ENCODE assay signal across 17 cellular contexts in genomic region chr13:27083183-27083582, GRCh38.
A peak's percentile ranks its signal among the peaks of the same experiment; 100 is the strongest.
DNase-seq lines count a peak whose midpoint lies in the region; ATAC-seq, FAIRE-seq and TF ChIP-seq lines count a peak whose summit lies in the region.
"Had no signal": no experiment of that assay in that cellular context is flagged by ENCODE, and none has a peak within 500 bp of the region (broad histone marks: within the 10 kb centered on the region; RNA-seq: fewer than 3 reads in every experiment).

No MANE protein-coding gene starts in this region.

- no peak overlapping the region for H3K4me3 ChIP-seq in HepG2 (replicated peaks in 1 of 3; ENCODE audit: insufficient read depth in 1 of 3, low read depth in 2 of 3, low read length in 3 of 3)
- no peak overlapping the region for H3K4me3 ChIP-seq in right lobe of liver
- H3K4me3 ChIP-seq in Panc1 (ENCODE audit: low read depth in 2 of 2, low read length in 2 of 2): no peak overlapping the region
- H3K4me3 ChIP-seq in bronchial epithelial cell (ENCODE audit: low read depth, low read length): no peak overlapping the region
- no peak overlapping the region for H3K4me3 ChIP-seq in neuronal stem cell (ENCODE audit: low read length in 2 of 2)
- H3K4me3 ChIP-seq: GM23248, HAP-1 had no signal

- no peak overlapping the region for H4K8ac ChIP-seq in neuronal stem cell (ENCODE audit: low read depth, low read length)

- H3K23ac ChIP-seq in neuronal stem cell (ENCODE audit: low read depth, low read length, poor library complexity): no peak overlapping the region

- H2AK5ac ChIP-seq in neuronal stem cell (ENCODE audit: low read depth, low read length): no peak overlapping the region

- H3K9me3 ChIP-seq in HepG2 (ENCODE audit: low read length) (no peaks in the 10 kb centered on the region), right lobe of liver (no peaks in the 10 kb centered on the region), Panc1 (ENCODE audit: control insufficient read depth, insufficient read depth, low read depth, low read length) (no peaks in the 10 kb centered on the region), neuronal stem cell (replicated peaks in 1 of 2; ENCODE audit: control insufficient read depth in 2 of 2, insufficient read depth in 1 of 2, low read depth in 1 of 2, low read length in 2 of 2) (peaks cover 0 to 15% of the 10 kb centered on the region in 2 donors)
- H3K9me3 ChIP-seq: BE2C, Caco-2, HAP-1 had no signal

- in situ Hi-C loops in HepG2 (cut with HindIII; ENCODE audit: extremely low pct_ligation_motif_present, low pct_unique_long_range_greater_than_20kb) (no loop called here), Panc1 (cut with HindIII; ENCODE audit: low pct_unique_long_range_greater_than_20kb, low sequenced_read_pairs) (no loop called here)

- DNase-seq in HepG2 (ENCODE audit: low spot score): no peak
- no peak for DNase-seq in right lobe of liver
- DNase-seq in Panc1 (ENCODE audit: low read depth, low spot score): no peak
- no peak for DNase-seq in bronchial epithelial cell (ENCODE audit: low read depth)
- DNase-seq in neuronal stem cell (ENCODE audit: low spot score): no peak
- DNase-seq in activated CD8-positive, alpha-beta T cell treated with anti-CD3 and anti-CD28 coated beads for 36 hours: no peak
- DNase-seq: BE2C; C1 segment of cervical spinal cord; Caco-2; CD4-positive, CD25-positive, alpha-beta regulatory T cell; GDM1; GM23248 had no signal

- POLR2A ChIA-PET in HepG2 (lab: Yijun Ruan, JAX): no interaction called here
- POLR2A ChIA-PET in Panc1 (lab: Charles Lee): no interaction called here
- POLR2A ChIA-PET in activated CD8-positive, alpha-beta T cell treated with anti-CD3 and anti-CD28 coated beads for 36 hours (lab: Charles Lee): no interaction called here

- no peaks in the 10 kb centered on the region for H4K20me1 ChIP-seq in HepG2 (ENCODE audit: insufficient read depth, low read length)

- H2BK15ac ChIP-seq in neuronal stem cell (ENCODE audit: low read length): no peak overlapping the region

- no peak overlapping the region for H3K18ac ChIP-seq in neuronal stem cell (ENCODE audit: low read length)

- H3K4me2 ChIP-seq in HepG2 (ENCODE audit: low read depth, low read length) (no peak overlapping the region), neuronal stem cell (ENCODE audit: insufficient read depth, low read length, poor library complexity, severe bottlenecking) (no peak overlapping the region)

- H3K27ac ChIP-seq in HepG2 (ENCODE audit: extremely low read length, insufficient read depth, low read length) (no peak overlapping the region), right lobe of liver (no peak overlapping the region), Panc1 (ENCODE audit: low read length) (0 out of 2 replicates have a peak overlapping the region, but pooled peaks have one; percentile 23), neuronal stem cell (replicated peaks; ENCODE audit: low read length) (no peak overlapping the region)
- H3K27ac ChIP-seq: GM23248 had no signal

- no peak overlapping the region for H3K9ac ChIP-seq in HepG2 (ENCODE audit: insufficient read depth, low read depth, low read length)
- no peak overlapping the region for H3K9ac ChIP-seq in neuronal stem cell (ENCODE audit: low read depth, low read length, poor library complexity)
- H3K9ac ChIP-seq: GM23248 had no signal

- H3K79me1 ChIP-seq in neuronal stem cell (ENCODE audit: low read depth, low read length): peaks cover 2% of the 10 kb centered on the region

- no peak for FAIRE-seq in HepG2 (lab: Jason Lieb, UNC)
- FAIRE-seq in bronchial epithelial cell (lab: Jason Lieb, UNC): peak; percentile 40
- FAIRE-seq: D721Med, GM12892, GM18507 had no signal

- BruUV-seq in HepG2 (replicated peaks; lab: Mats Ljungman, UMichigan) (no TSS peak), Panc1 (replicated peaks; lab: Mats Ljungman, UMichigan) (no TSS peak)

- H3K4me3 Mint-ChIP-seq in activated CD8-positive, alpha-beta T cell treated with anti-CD3 and anti-CD28 coated beads for 36 hours: no peak overlapping the region
- H3K4me3 Mint-ChIP-seq: CD4-positive, CD25-positive, alpha-beta regulatory T cell had no signal

- no peaks in the 10 kb centered on the region for H3K79me2 ChIP-seq in HepG2 (ENCODE audit: insufficient read depth, low read length)

- no peak for TF ChIP-seq RAD21 in HepG2 (CRISPR knock-in tag; IDR thresholded peaks at IDR 0.05)

- no peaks in the 10 kb centered on the region for H3K27me3 Mint-ChIP-seq in activated CD8-positive, alpha-beta T cell treated with anti-CD3 and anti-CD28 coated beads for 36 hours
- H3K27me3 Mint-ChIP-seq: CD4-positive, CD25-positive, alpha-beta regulatory T cell had no signal

- H3K4ac ChIP-seq in neuronal stem cell (ENCODE audit: low read length): no peak overlapping the region

- TF ChIP-seq CTCF in HepG2 (CRISPR knock-in tag; IDR thresholded peaks at IDR 0.05): no peak
- TF ChIP-seq CTCF in right lobe of liver (IDR thresholded peaks at IDR 0.05): no peak
- TF ChIP-seq CTCF in Panc1 (IDR thresholded peaks at IDR 0.05): no peak
- no peak for TF ChIP-seq CTCF in bronchial epithelial cell (IDR thresholded peaks at IDR 0.05; ENCODE audit: insufficient read depth, low read length, severe bottlenecking)
- TF ChIP-seq CTCF in activated CD8-positive, alpha-beta T cell treated with anti-CD3 and anti-CD28 coated beads for 36 hours (IDR thresholded peaks at IDR 0.05): no peak

- 98% methylated on average over 4 of the region's 4 CpGs for WGBS in HepG2 (ENCODE audit: low lambda C conversion rate)
- WGBS in right lobe of liver (ENCODE audit: insufficient coverage, low coverage, low lambda C conversion rate, missing lambda C conversion rate): 84% methylated on average over 4 of the region's 4 CpGs
- WGBS in neuronal stem cell (ENCODE audit: extremely low coverage in 2 of 2, insufficient read length in 2 of 2, insufficient replicate concordance in 1 of 2), 2 donors: no CpG with 5 or more reads among the region's 4 CpGs

- H3K9me3 Mint-ChIP-seq in activated CD8-positive, alpha-beta T cell treated with anti-CD3 and anti-CD28 coated beads for 36 hours: no peaks in the 10 kb centered on the region

- H3K36me3 ChIP-seq in HepG2 (replicated peaks in 1 of 2; ENCODE audit: control insufficient read depth in 1 of 2, insufficient read depth in 2 of 2, low read length in 2 of 2): peaks cover 1 to 18% of the 10 kb centered on the region in 2 experiments; a peak in 3 of 5 replicates
- H3K36me3 ChIP-seq in right lobe of liver: no peaks in the 10 kb centered on the region
- peaks cover 11% of the 10 kb centered on the region for H3K36me3 ChIP-seq in Panc1 (ENCODE audit: control insufficient read depth, insufficient read depth, low read length)
- H3K36me3 ChIP-seq in bronchial epithelial cell (ENCODE audit: control insufficient read depth, insufficient read depth, low read length): no peaks in the 10 kb centered on the region
- H3K36me3 ChIP-seq in neuronal stem cell (replicated peaks in 1 of 2; ENCODE audit: control insufficient read depth in 2 of 2, insufficient read depth in 2 of 2, low read length in 2 of 2): peaks cover 0 to 68% of the 10 kb centered on the region in 2 donors

- H2AFZ ChIP-seq in HepG2 (ENCODE audit: low read length) (no peak overlapping the region), neuronal stem cell (ENCODE audit: low read length) (no peak overlapping the region)
- H2AFZ ChIP-seq: GM23248 had no signal

- no peak overlapping the region for H2BK120ac ChIP-seq in neuronal stem cell (ENCODE audit: low read depth, low read length)

- no peak overlapping the region for H4K91ac ChIP-seq in neuronal stem cell (ENCODE audit: low read depth, low read length, poor library complexity)

- peaks cover 45% of the 10 kb centered on the region for H3K36me3 Mint-ChIP-seq in activated CD8-positive, alpha-beta T cell treated with anti-CD3 and anti-CD28 coated beads for 36 hours (ENCODE audit: low read depth)

- H2BK5ac ChIP-seq in neuronal stem cell (ENCODE audit: low read length): no peak overlapping the region

- H3K27me3 ChIP-seq in HepG2 (ENCODE audit: control insufficient read depth in 1 of 2, insufficient read depth in 2 of 2, low read length in 2 of 2): no peaks in the 10 kb centered on the region
- H3K27me3 ChIP-seq in right lobe of liver: no peaks in the 10 kb centered on the region
- no peaks in the 10 kb centered on the region for H3K27me3 ChIP-seq in Panc1 (ENCODE audit: control insufficient read depth, insufficient read depth, low read length)
- H3K27me3 ChIP-seq in bronchial epithelial cell (ENCODE audit: control insufficient read depth, insufficient read depth, low read length): no peaks in the 10 kb centered on the region
- no peaks in the 10 kb centered on the region for H3K27me3 ChIP-seq in neuronal stem cell (ENCODE audit: control insufficient read depth in 3 of 3, insufficient read depth in 3 of 3, low read depth in 1 of 3, low read length in 3 of 3)
- H3K27me3 ChIP-seq: BE2C had no signal

- H3K14ac ChIP-seq in neuronal stem cell (ENCODE audit: low read length): no peak overlapping the region

- no peaks in the 10 kb centered on the region for H3K4me1 ChIP-seq in HepG2 (ENCODE audit: insufficient read depth, low read length)
- no peaks in the 10 kb centered on the region for H3K4me1 ChIP-seq in right lobe of liver
- peaks cover 12% of the 10 kb centered on the region for H3K4me1 ChIP-seq in Panc1 (ENCODE audit: control insufficient read depth, insufficient read depth, low read length)
- no peaks in the 10 kb centered on the region for H3K4me1 ChIP-seq in neuronal stem cell (ENCODE audit: control insufficient read depth in 2 of 2, insufficient read depth in 1 of 2, low read depth in 1 of 2, low read length in 2 of 2)
- H3K4me1 ChIP-seq: BE2C, Caco-2, HAP-1 had no signal

- ATAC-seq in HepG2 (no peak), right lobe of liver (no peak), Panc1 (no peak), HG03457 (IDR thresholded peaks at IDR 0.05; ENCODE audit: unreplicated experiment) (no peak)
- no peak for ATAC-seq in activated CD8-positive, alpha-beta T cell treated with anti-CD3 and anti-CD28 coated beads for 36 hours

- CTCF ChIA-PET in HepG2 (lab: Yijun Ruan, JAX; ENCODE audit: low intra/inter-chr PET ratio, low total read pairs): no interaction called here
- CTCF ChIA-PET in Panc1 (lab: Charles Lee): no interaction called here
- CTCF ChIA-PET in activated CD8-positive, alpha-beta T cell treated with anti-CD3 and anti-CD28 coated beads for 36 hours (lab: Charles Lee): no interaction called here

- TF ChIP-seq EP300 in HepG2 (IDR thresholded peaks at IDR 0.05; ENCODE audit: low read depth in 2 of 2, low read length in 2 of 2): no peak
- no peak for TF ChIP-seq EP300 in HepG2 (CRISPR knock-in tag; IDR thresholded peaks at IDR 0.05; ENCODE audit: borderline replicate concordance)

- H3K4me1 Mint-ChIP-seq in activated CD8-positive, alpha-beta T cell treated with anti-CD3 and anti-CD28 coated beads for 36 hours (ENCODE audit: low read depth): peaks cover 13% of the 10 kb centered on the region

- intact Hi-C loops in HepG2 (cut with micrococcal nuclease; ENCODE audit: unreplicated experiment) (no loop called here), right lobe of liver (cut with DNase I) (no loop called here), Panc1 (cut with micrococcal nuclease; ENCODE audit: unreplicated experiment) (no loop called here)
- intact Hi-C loops in activated CD8-positive, alpha-beta T cell treated with anti-CD3 and anti-CD28 coated beads for 36 hours (cut with micrococcal nuclease): no loop called here

- TF ChIP-seq POLR2A in HepG2 (IDR thresholded peaks at IDR 0.05; ENCODE audit: insufficient read depth in 1 of 2, low read depth in 2 of 2, low read length in 2 of 2) (no peak), right lobe of liver (IDR thresholded peaks at IDR 0.05) (no peak)

- no peak overlapping the region for H3K27ac Mint-ChIP-seq in activated CD8-positive, alpha-beta T cell treated with anti-CD3 and anti-CD28 coated beads for 36 hours

- no peak overlapping the region for H2BK12ac ChIP-seq in neuronal stem cell (ENCODE audit: low read length)
